ENCODE assay signal across 1 cellular context in genomic region chr11:59267196-59267595, GRCh38.
TF ChIP-seq lines count a peak whose summit lies in the region.

No MANE protein-coding gene starts in this region.

TF ChIP-seq in GM12878, 131 proteins besides CTCF, POLR2A, EP300 and RAD21 (continued from another document):
- no peak for TF ChIP-seq ZBTB11 (CRISPR knock-in tag; IDR thresholded peaks at IDR 0.05)
- no peak for TF ChIP-seq SPI1 (IDR thresholded peaks at IDR 0.05; ENCODE audit: borderline replicate concordance, insufficient read depth, low read depth, low read length)
- peak; percentile 61; the same call in 1 of the 2 replicates for TF ChIP-seq IRF4 (IDR thresholded peaks at IDR 0.05; ENCODE audit: low read depth, low read length)
- TF ChIP-seq YY1 (IDR thresholded peaks at IDR 0.05; ENCODE audit: low read depth, low read length): no peak
- no peak for TF ChIP-seq BCLAF1 (IDR thresholded peaks at IDR 0.05)
